1 cellular context compared by ENCODE assay signal in the genomic region with DNA sequence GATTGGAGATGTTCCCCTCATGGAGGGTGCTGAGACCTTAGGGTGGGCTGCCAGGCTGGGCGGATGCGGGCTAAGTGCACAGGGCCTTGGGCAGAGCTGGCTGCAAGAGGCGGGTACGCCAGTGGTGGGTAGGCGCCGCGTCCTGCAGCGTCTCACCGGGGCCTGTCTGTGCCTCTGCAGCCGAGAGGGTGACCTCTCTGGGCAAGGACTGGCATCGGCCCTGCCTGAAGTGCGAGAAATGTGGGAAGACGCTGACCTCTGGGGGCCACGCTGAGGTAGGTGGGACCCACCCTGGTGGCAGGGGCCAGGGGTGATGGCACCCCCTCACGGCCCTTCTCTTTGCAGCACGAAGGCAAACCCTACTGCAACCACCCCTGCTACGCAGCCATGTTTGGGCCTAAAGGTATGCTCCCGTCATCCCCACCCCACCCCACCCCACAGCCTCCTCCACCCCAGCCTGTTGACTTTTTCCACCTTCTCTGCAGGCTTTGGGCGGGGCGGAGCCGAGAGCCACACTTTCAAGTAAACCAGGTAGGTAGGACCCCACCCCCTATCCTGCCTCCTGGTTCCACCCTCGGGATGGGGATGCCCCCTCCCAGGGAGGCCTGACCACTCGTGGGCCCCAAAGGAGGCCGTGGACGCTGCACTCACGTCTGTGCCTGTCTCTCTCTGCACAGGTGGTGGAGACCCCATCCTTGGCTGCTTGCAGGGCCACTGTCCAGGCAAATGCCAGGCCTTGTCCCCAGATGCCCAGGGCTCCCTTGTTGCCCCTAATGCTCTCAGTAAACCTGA.
TF ChIP-seq lines count a peak whose summit lies in the region.

No MANE protein-coding gene starts in this region.

TF ChIP-seq in GM23338, 12 proteins besides CTCF, POLR2A, EP300 and RAD21 (continued from another document):
- TF ChIP-seq ZNF462 (CRISPR knock-in tag; IDR thresholded peaks at IDR 0.05) (no peak), NANOG (IDR thresholded peaks at IDR 0.05; ENCODE audit: borderline replicate concordance) (no peak), POLR2AphosphoS5 (IDR thresholded peaks at IDR 0.05; ENCODE audit: low read depth) (no peak), ETS1 (IDR thresholded peaks at IDR 0.05) (no peak), EZH2phosphoT487 (IDR thresholded peaks at IDR 0.05; ENCODE audit: unreplicated experiment) (no peak), CREB1 (CRISPR knock-in tag; IDR thresholded peaks at IDR 0.05; ENCODE audit: low read depth) (no peak), STAT1 (IDR thresholded peaks at IDR 0.05; ENCODE audit: unreplicated experiment) (no peak), ZNF331 (CRISPR knock-in tag; IDR thresholded peaks at IDR 0.05; ENCODE audit: low read depth) (no peak), JUNB (IDR thresholded peaks at IDR 0.05; ENCODE audit: unreplicated experiment) (no peak)
